1 cellular context compared by ENCODE assay signal in genomic region chr2:74498500-74499268, GRCh38.
TF ChIP-seq lines count a peak whose summit lies in the region.

No MANE protein-coding gene starts in this region.

TF ChIP-seq in SK-N-SH, 30 proteins besides CTCF, POLR2A, EP300 and RAD21 (continued from another document):
- no peak for TF ChIP-seq GATA2 (CRISPR knock-in tag; IDR thresholded peaks at IDR 0.05)
- TF ChIP-seq USF2 (IDR thresholded peaks at IDR 0.05; ENCODE audit: borderline replicate concordance, low read depth, low read length): no peak
- no peak for TF ChIP-seq RXRA (IDR thresholded peaks at IDR 0.05; ENCODE audit: borderline replicate concordance, low read depth)
